Comparison of ENCODE assay signal across 36 cellular contexts in the genomic region with DNA sequence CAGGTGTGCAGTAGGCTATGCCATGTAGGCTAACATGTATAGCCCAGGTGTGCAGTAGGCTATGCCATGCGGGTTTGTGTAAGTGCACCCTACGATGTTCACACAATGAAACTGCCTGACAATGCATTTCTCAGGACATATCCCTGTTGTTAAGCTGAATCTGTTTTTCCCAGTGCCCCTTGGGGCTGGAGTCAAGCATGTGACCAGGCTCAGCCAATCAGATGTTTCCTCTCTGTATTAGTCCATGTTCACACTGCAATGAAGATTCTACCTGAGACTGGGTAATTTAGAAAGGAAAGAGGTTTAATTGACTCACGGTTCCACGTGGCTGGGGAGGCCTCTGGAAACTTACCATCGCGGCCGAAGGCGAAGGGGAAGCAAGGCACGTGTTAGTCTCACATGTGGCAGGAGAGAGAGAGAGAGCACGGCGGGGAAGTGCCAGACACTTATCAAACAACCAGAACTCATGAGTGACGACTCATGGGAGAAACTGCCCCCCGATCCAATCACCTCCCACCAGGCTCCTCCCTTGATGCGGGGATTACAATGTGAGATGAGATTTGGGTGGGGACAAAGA. TPM values are rescaled to one million over a fixed set of nuclear protein-coding genes. Genes with fewer than 3 reads are reported as not detected.
"Had no signal": no experiment of that assay in that cellular context is flagged by ENCODE, and none has a peak within 500 bp of the region (broad histone marks: within the 10 kb centered on the region; RNA-seq: fewer than 3 reads in every experiment).

No MANE protein-coding gene starts in this region.

- H3K27ac ChIP-seq: foreskin keratinocyte, heart right ventricle, sigmoid colon, stomach, tibial artery, VCaP had no signal

- H3K9me3 Mint-ChIP-seq: activated naive CD4-positive, alpha-beta T cell treated with anti-CD3 and anti-CD28 coated beads, Interleukin-2, amount 50 U/mL, for 72 hours; activated T-helper 1 cell treated with anti-CD3 and anti-CD28 coated beads, Interleukin-12 subunit alpha, Interleukin-12 subunit beta, Interleukin-2, Interleukin-4 antibody, amounts not matched to agents 30 ng/mL and 10 ng/mL and 1 ng/mL, durations not matched to agents 14 hours and 24 hours and 36 hours; natural killer cell treated with Interleukin-12 subunit alpha and Interleukin-12 subunit beta and Interleukin-15 and Interleukin-18, amount 100 ng/mL, for 72 hours; T-helper 1 cell treated with Interleukin-12 subunit alpha and Interleukin-12 subunit beta and Interleukin-4 antibody, amounts not matched to agents 30 μg/mL and 1 μg/mL, for 36 hours had no signal

- FAIRE-seq: astrocyte, small intestine, TTC549 had no signal

- DNase-seq: activated CD4-positive, alpha-beta T cell treated with anti-CD3 and anti-CD28 coated beads for 48 hours; activated CD4-positive, alpha-beta T cell treated with anti-CD3 and anti-CD28 coated beads, Interleukin-2, amount 50 U/mL, for 48 hours; activated CD8-positive, alpha-beta memory T cell treated with anti-CD3 and anti-CD28 coated beads for 24 hours; activated gamma-delta T cell treated with Interleukin-2 at 50 U/mL for 16 hours; central memory CD4-positive, alpha-beta T cell; endodermal cell; foreskin keratinocyte; heart right ventricle; kidney glomerular epithelial cell; sigmoid colon; small intestine; stimulated activated CD4-positive, alpha-beta T cell treated with anti-CD3 and anti-CD28 coated beads, Interleukin-1b, Interleukin-23, amount 100 ng/mL, for 48 hours; stimulated activated CD4-positive, alpha-beta T cell treated with anti-CD3 and anti-CD28 coated beads, Interleukin-4, amount 100 ng/mL, for 4 hours; stimulated activated CD8-positive, alpha-beta memory T cell treated with anti-CD3 and anti-CD28 coated beads, Interleukin-4, amount 100 ng/mL, for 48 hours; stimulated activated naive B cell treated with anti-CD40 and anti-IgM and Interleukin-4, amounts not matched to agents 10 μg/mL and 1 μg/mL and 100 μg/mL, for 72 hours; stomach; SW 1271; T-helper 9 cell; tibial artery had no signal

- H3K36me3 ChIP-seq: heart right ventricle, sigmoid colon, stomach, tibial artery had no signal

- H3K27me3 Mint-ChIP-seq: progenitor cell of endocrine pancreas had no signal

- H3K27ac Mint-ChIP-seq: activated naive CD4-positive, alpha-beta T cell treated with anti-CD3 and anti-CD28 coated beads, Interleukin-2, amount 50 U/mL, for 72 hours; activated T-helper 1 cell treated with anti-CD3 and anti-CD28 coated beads, Interleukin-12 subunit alpha, Interleukin-12 subunit beta, Interleukin-2, Interleukin-4 antibody, amounts not matched to agents 30 ng/mL and 10 ng/mL and 1 ng/mL, durations not matched to agents 14 hours and 24 hours and 36 hours; dendritic cell treated with granulocyte-macrophage colony-stimulating factor and Interleukin-4, amounts not matched to agents 40 ng/mL and 50 ng/mL, for 4 days; endodermal cell; natural killer cell treated with Interleukin-12 subunit alpha and Interleukin-12 subunit beta and Interleukin-15 and Interleukin-18, amount 100 ng/mL, for 72 hours; progenitor cell of endocrine pancreas; stimulated activated naive B cell treated with anti-CD40 and anti-IgM and Interleukin-4, amounts not matched to agents 10 μg/mL and 1 μg/mL and 100 μg/mL, for 72 hours; T-helper 1 cell treated with Interleukin-12 subunit alpha and Interleukin-12 subunit beta and Interleukin-4 antibody, amounts not matched to agents 30 μg/mL and 1 μg/mL, for 36 hours had no signal

- H3K9me3 ChIP-seq: heart right ventricle, mucosa of descending colon, sigmoid colon, stomach had no signal

- H3K4me3 Mint-ChIP-seq: activated T-helper 1 cell treated with anti-CD3 and anti-CD28 coated beads, Interleukin-12 subunit alpha, Interleukin-12 subunit beta, Interleukin-2, Interleukin-4 antibody, amounts not matched to agents 30 ng/mL and 10 ng/mL and 1 ng/mL, durations not matched to agents 14 hours and 24 hours and 36 hours; dendritic cell treated with granulocyte-macrophage colony-stimulating factor and Interleukin-4, amounts not matched to agents 40 ng/mL and 50 ng/mL, for 4 days; endodermal cell; natural killer cell treated with Interleukin-12 subunit alpha and Interleukin-12 subunit beta and Interleukin-15 and Interleukin-18, amount 100 ng/mL, for 72 hours; stimulated activated naive B cell treated with anti-CD40 and anti-IgM and Interleukin-4, amounts not matched to agents 10 μg/mL and 1 μg/mL and 100 μg/mL, for 72 hours; T-helper 1 cell treated with Interleukin-12 subunit alpha and Interleukin-12 subunit beta and Interleukin-4 antibody, amounts not matched to agents 30 μg/mL and 1 μg/mL, for 36 hours had no signal

- H3K27me3 ChIP-seq: sigmoid colon had no signal

- H3K4me1 ChIP-seq: foreskin keratinocyte, sigmoid colon, tibial artery had no signal

- H3K4me3 ChIP-seq: heart right ventricle, lung, mucosa of descending colon, sigmoid colon, stomach, tibial artery had no signal

- ATAC-seq: activated CD4-positive, CD25-positive, alpha-beta regulatory T cell treated with anti-CD3 and anti-CD28 coated beads, Interleukin-2, amount 50 U/mL, for 24 hours; activated naive CD4-positive, alpha-beta T cell treated with anti-CD3 and anti-CD28 coated beads, Interleukin-2, amount 50 U/mL, for 72 hours; esophagus mucosa; foreskin keratinocyte; heart right ventricle; left lobe of liver; mucosa of descending colon; natural killer cell treated with Interleukin-12 subunit alpha and Interleukin-12 subunit beta and Interleukin-15 and Interleukin-18, amount 100 ng/mL, for 72 hours; stimulated activated naive B cell treated with anti-CD40 and anti-IgM and Interleukin-4, amounts not matched to agents 10 μg/mL and 1 μg/mL and 100 μg/mL, for 72 hours had no signal

- H3K36me3 Mint-ChIP-seq: activated naive CD4-positive, alpha-beta T cell treated with anti-CD3 and anti-CD28 coated beads, Interleukin-2, amount 50 U/mL, for 72 hours; natural killer cell treated with Interleukin-12 subunit alpha and Interleukin-12 subunit beta and Interleukin-15 and Interleukin-18, amount 100 ng/mL, for 72 hours had no signal

RNA-seq across cellular contexts. Expression of gene GPR55, which starts 36.1 kb away (rescaled TPM):
- total RNA-seq: astrocyte, foreskin keratinocyte, glomerular endothelial cell, left lobe of liver, osteoblast, progenitor cell of endocrine pancreas, renal cortical epithelial cell, sigmoid colon had no signal
- polyA plus RNA-seq: foreskin keratinocyte had no signal
